ENCODE assay signal across 10 cellular contexts in genomic region chr18:41982942-41983660, GRCh38. TPM values are rescaled to one million over a fixed set of nuclear protein-coding genes. Genes with fewer than 3 reads are reported as not detected.
DNase-seq lines count a peak whose midpoint lies in the region; ATAC-seq and TF ChIP-seq lines count a peak whose summit lies in the region.
"Had no signal": no experiment of that assay in that cellular context is flagged by ENCODE, and none has a peak within 500 bp of the region (broad histone marks: within the 10 kb centered on the region; RNA-seq: fewer than 3 reads in every experiment).

No MANE protein-coding gene starts in this region.

- peaks cover 0 to 3% of the 10 kb centered on the region in 2 donors for H3K36me3 Mint-ChIP-seq in activated T-cell treated with anti-CD3 and anti-CD28 coated beads, Interleukin-2, amount 50 U/mL, for 72 hours (ENCODE audit: insufficient read depth in 2 of 2)
- peaks cover 6% of the 10 kb centered on the region for H3K36me3 Mint-ChIP-seq in chondrocyte (ENCODE audit: low read depth)

- no peak for DNase-seq in activated T-cell treated with anti-CD3 and anti-CD28 coated beads, Interleukin-2, amount 50 U/mL, for 72 hours
- DNase-seq in activated T-cell treated with anti-CD3 and anti-CD28 coated beads, Interleukin-2, amount 50 U/mL, for 1 hour, result no peak
- peak; percentile 12 for DNase-seq in KBM-7
- DNase-seq in stimulated activated naive CD8-positive, alpha-beta T cell treated with anti-CD3 and anti-CD28 coated beads, Interleukin-15, Interleukin-2, amounts not matched to agents 100 U/mL and 50 U/mL, for 24 hours, result no peak
- DNase-seq in NCI-H524 treated with DMSO at 0.1 percent for 48 hours (lab: John Stamatoyannopoulos, UW), result no peak
- no peak for DNase-seq in COR-L47 (lab: John Stamatoyannopoulos, UW)
- DNase-seq in chondrocyte (ENCODE audit: low spot score), result no peak
- DNase-seq: T1000 had no signal

- H3K4me1 Mint-ChIP-seq in activated T-cell treated with anti-CD3 and anti-CD28 coated beads, Interleukin-2, amount 50 U/mL, for 72 hours (ENCODE audit: low read depth), result peaks cover 25% of the 10 kb centered on the region
- peaks cover 11% of the 10 kb centered on the region for H3K4me1 Mint-ChIP-seq in chondrocyte (ENCODE audit: low read depth)
- H3K4me1 Mint-ChIP-seq: GM23338 had no signal

- peak; percentile 96 to 97 for ATAC-seq in activated T-cell treated with anti-CD3 and anti-CD28 coated beads, Interleukin-2, amount 50 U/mL, for 72 hours (replicated peaks in 1 of 2)
- ATAC-seq in HG02798 (IDR thresholded peaks at IDR 0.05; ENCODE audit: poor library complexity, unreplicated experiment), result peak; percentile 92
- peak; percentile 89 for ATAC-seq in stimulated activated naive CD8-positive, alpha-beta T cell treated with anti-CD3 and anti-CD28 coated beads, Interleukin-15, Interleukin-2, amounts not matched to agents 100 U/mL and 50 U/mL, for 24 hours
- ATAC-seq: GM23338 had no signal

- H3K9me3 Mint-ChIP-seq in activated T-cell treated with anti-CD3 and anti-CD28 coated beads, Interleukin-2, amount 50 U/mL, for 72 hours, result no peaks in the 10 kb centered on the region
- no peaks in the 10 kb centered on the region for H3K9me3 Mint-ChIP-seq in chondrocyte (ENCODE audit: low read depth)
- H3K9me3 Mint-ChIP-seq: GM23338 had no signal

- H3K27me3 Mint-ChIP-seq in activated T-cell treated with anti-CD3 and anti-CD28 coated beads, Interleukin-2, amount 50 U/mL, for 72 hours (ENCODE audit: low read depth), result no peaks in the 10 kb centered on the region
- H3K27me3 Mint-ChIP-seq in chondrocyte (ENCODE audit: low read depth), result no peaks in the 10 kb centered on the region

- in situ Hi-C loops in KBM-7 (cut with MboI; ENCODE audit: low pct_unique_long_range_greater_than_20kb, low sequenced_read_pairs), result no loop called here

- H3K4me3 Mint-ChIP-seq in activated T-cell treated with anti-CD3 and anti-CD28 coated beads, Interleukin-2, amount 50 U/mL, for 72 hours, result peak overlapping the region; percentile 50 to 64
- H3K4me3 Mint-ChIP-seq in chondrocyte (ENCODE audit: unreplicated experiment), result no peak overlapping the region
- H3K4me3 Mint-ChIP-seq: GM23338 had no signal

- TF ChIP-seq CTCF in chondrocyte (IDR thresholded peaks at IDR 0.05), result no peak

- peak overlapping the region; percentile 87 for H3K27ac Mint-ChIP-seq in activated T-cell treated with anti-CD3 and anti-CD28 coated beads, Interleukin-2, amount 50 U/mL, for 72 hours
- H3K27ac Mint-ChIP-seq in chondrocyte (ENCODE audit: unreplicated experiment), result no peak overlapping the region
- H3K27ac Mint-ChIP-seq: GM23338 had no signal

RNA-seq across cellular contexts. Expression of gene PIK3C3, which starts 28.1 kb away (rescaled TPM):
- total RNA-seq in activated T-cell treated with anti-CD3 and anti-CD28 coated beads, Interleukin-2, amount 50 U/mL, for 72 hours, result 10 to 100 TPM; 52.0 to 55.9 TPM
- total RNA-seq in chondrocyte, result 42.5 to 59.1 TPM (median 53.0 TPM) in 3 replicates
